In the genomic region with DNA sequence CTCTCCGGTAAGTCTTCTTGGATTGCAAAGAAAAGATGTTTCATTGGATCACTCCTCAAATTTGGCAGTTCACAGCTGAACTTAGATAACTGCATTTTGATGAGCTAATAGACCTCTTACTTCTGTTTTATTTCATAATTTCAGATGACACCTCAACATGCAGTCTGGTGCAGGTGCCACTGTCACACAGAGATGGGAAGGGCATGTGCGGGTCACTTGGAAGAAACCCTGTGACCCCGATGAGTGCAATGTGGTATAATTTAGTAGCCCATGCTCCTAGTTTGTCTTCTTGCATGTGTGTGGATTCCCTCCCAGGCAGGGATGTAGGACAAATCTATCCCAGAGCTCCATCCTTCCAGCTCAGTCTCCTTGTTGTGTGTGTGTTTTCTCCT, we compare ENCODE assay signal across 13 cellular contexts. TPM values are rescaled to one million over a fixed set of nuclear protein-coding genes. Genes with fewer than 3 reads are reported as not detected.
DNase-seq lines count a peak whose midpoint lies in the region; ATAC-seq and TF ChIP-seq lines count a peak whose summit lies in the region.
"Had no signal": no experiment of that assay in that cellular context is flagged by ENCODE, and none has a peak within 500 bp of the region (broad histone marks: within the 10 kb centered on the region; RNA-seq: fewer than 3 reads in every experiment).

No MANE protein-coding gene starts in this region.

- intact Hi-C loops in activated T-helper 2 cell treated with anti-CD3 and anti-CD28 coated beads, Interferon-gamma antibody, Interleukin-2, Interleukin-4, amounts not matched to agents 10 μg/mL and 5 μg/mL and 100 μg/mL, durations not matched to agents 14 hours and 24 hours and 36 hours (cut with micrococcal nuclease): loop anchor here (2.0 kb wide), 1 partner anchor 15 kb away; no protein-coding TSS in a partner anchor

- H3K36me3 Mint-ChIP-seq in T-helper 2 cell treated with Interferon-gamma antibody and Interleukin-4, amounts not matched to agents 5 μg/mL and 100 μg/mL, for 36 hours (ENCODE audit: low read depth): peaks cover 36% of the 10 kb centered on the region
- H3K36me3 Mint-ChIP-seq in activated T-helper 2 cell treated with anti-CD3 and anti-CD28 coated beads, Interferon-gamma antibody, Interleukin-2, Interleukin-4, amounts not matched to agents 10 μg/mL and 5 μg/mL and 100 μg/mL, durations not matched to agents 14 hours and 24 hours and 36 hours (ENCODE audit: low read depth): peaks cover 63% of the 10 kb centered on the region
- H3K36me3 Mint-ChIP-seq in stimulated activated naive B cell treated with anti-CD40 and anti-IgM and Interleukin-4, amounts not matched to agents 10 μg/mL and 1 μg/mL and 100 μg/mL, for 72 hours: peaks cover 36 to 79% of the 10 kb centered on the region in 2 donors

- DNase-seq in T-helper 2 cell treated with Interferon-gamma antibody and Interleukin-4, amounts not matched to agents 5 μg/mL and 100 μg/mL, for 36 hours (ENCODE audit: low spot score): no peak
- DNase-seq in T-helper 2 cell: no peak
- no peak for DNase-seq in activated T-helper 2 cell treated with anti-CD3 and anti-CD28 coated beads, Interferon-gamma antibody, Interleukin-2, Interleukin-4, amounts not matched to agents 10 μg/mL and 5 μg/mL and 100 μg/mL, durations not matched to agents 14 hours and 24 hours and 36 hours (ENCODE audit: low spot score)
- no peak for DNase-seq in stimulated activated naive B cell treated with anti-CD40 and anti-IgM and Interleukin-4, amounts not matched to agents 10 μg/mL and 1 μg/mL and 100 μg/mL, for 72 hours
- no peak for DNase-seq in RWPE1 (ENCODE audit: low spot score)
- DNase-seq in NCI-H524 treated with DMSO at 0.1 percent for 48 hours (lab: John Stamatoyannopoulos, UW): no peak
- DNase-seq: NCI-H2029 had no signal

- CTCF ChIA-PET in RWPE1 (lab: Yijun Ruan, JAX): no interaction called here

- H3K4me3 Mint-ChIP-seq in T-helper 2 cell treated with Interferon-gamma antibody and Interleukin-4, amounts not matched to agents 5 μg/mL and 100 μg/mL, for 36 hours: peak overlapping the region; percentile 90
- H3K4me3 Mint-ChIP-seq in activated T-helper 2 cell treated with anti-CD3 and anti-CD28 coated beads, Interferon-gamma antibody, Interleukin-2, Interleukin-4, amounts not matched to agents 10 μg/mL and 5 μg/mL and 100 μg/mL, durations not matched to agents 14 hours and 24 hours and 36 hours (ENCODE audit: low read depth): peak overlapping the region; percentile 97
- peak overlapping the region; percentile 94 to 95 for H3K4me3 Mint-ChIP-seq in stimulated activated naive B cell treated with anti-CD40 and anti-IgM and Interleukin-4, amounts not matched to agents 10 μg/mL and 1 μg/mL and 100 μg/mL, for 72 hours

- H3K27ac Mint-ChIP-seq in T-helper 2 cell treated with Interferon-gamma antibody and Interleukin-4, amounts not matched to agents 5 μg/mL and 100 μg/mL, for 36 hours: peak overlapping the region; percentile 86
- peak overlapping the region; percentile 99 for H3K27ac Mint-ChIP-seq in activated T-helper 2 cell treated with anti-CD3 and anti-CD28 coated beads, Interferon-gamma antibody, Interleukin-2, Interleukin-4, amounts not matched to agents 10 μg/mL and 5 μg/mL and 100 μg/mL, durations not matched to agents 14 hours and 24 hours and 36 hours
- peak overlapping the region; percentile 93 for H3K27ac Mint-ChIP-seq in stimulated activated naive B cell treated with anti-CD40 and anti-IgM and Interleukin-4, amounts not matched to agents 10 μg/mL and 1 μg/mL and 100 μg/mL, for 72 hours

- peaks cover 59% of the 10 kb centered on the region for H3K4me1 Mint-ChIP-seq in T-helper 2 cell treated with Interferon-gamma antibody and Interleukin-4, amounts not matched to agents 5 μg/mL and 100 μg/mL, for 36 hours (ENCODE audit: low read depth)
- peaks cover 60% of the 10 kb centered on the region for H3K4me1 Mint-ChIP-seq in activated T-helper 2 cell treated with anti-CD3 and anti-CD28 coated beads, Interferon-gamma antibody, Interleukin-2, Interleukin-4, amounts not matched to agents 10 μg/mL and 5 μg/mL and 100 μg/mL, durations not matched to agents 14 hours and 24 hours and 36 hours (ENCODE audit: low read depth)
- H3K4me1 Mint-ChIP-seq in stimulated activated naive B cell treated with anti-CD40 and anti-IgM and Interleukin-4, amounts not matched to agents 10 μg/mL and 1 μg/mL and 100 μg/mL, for 72 hours: peaks cover 36 to 54% of the 10 kb centered on the region in 2 donors

- no peaks in the 10 kb centered on the region for H3K9me3 Mint-ChIP-seq in T-helper 2 cell treated with Interferon-gamma antibody and Interleukin-4, amounts not matched to agents 5 μg/mL and 100 μg/mL, for 36 hours
- no peaks in the 10 kb centered on the region for H3K9me3 Mint-ChIP-seq in activated T-helper 2 cell treated with anti-CD3 and anti-CD28 coated beads, Interferon-gamma antibody, Interleukin-2, Interleukin-4, amounts not matched to agents 10 μg/mL and 5 μg/mL and 100 μg/mL, durations not matched to agents 14 hours and 24 hours and 36 hours
- H3K9me3 Mint-ChIP-seq in stimulated activated naive B cell treated with anti-CD40 and anti-IgM and Interleukin-4, amounts not matched to agents 10 μg/mL and 1 μg/mL and 100 μg/mL, for 72 hours: peaks cover 0 to 4% of the 10 kb centered on the region in 2 donors

- no peak for TF ChIP-seq CTCF in RWPE1 (conservative IDR thresholded peaks at IDR 0.05; ENCODE audit: low read depth)

- POLR2A ChIA-PET in RWPE1 (lab: Yijun Ruan, JAX; ENCODE audit: low non-redundant PET): no interaction called here

- ATAC-seq in HG02610 (IDR thresholded peaks at IDR 0.05; ENCODE audit: unreplicated experiment) (peak; percentile 4), GM18858 (IDR thresholded peaks at IDR 0.05; ENCODE audit: unreplicated experiment) (no peak)
- peak; percentile 43 to 58 for ATAC-seq in stimulated activated naive B cell treated with anti-CD40 and anti-IgM and Interleukin-4, amounts not matched to agents 10 μg/mL and 1 μg/mL and 100 μg/mL, for 72 hours (replicated peaks)
- ATAC-seq: A549 had no signal

- no peak overlapping the region for H3K27ac ChIP-seq in RWPE1
- H3K27ac ChIP-seq: A549, cardiac muscle cell had no signal

- H3K27me3 Mint-ChIP-seq in T-helper 2 cell treated with Interferon-gamma antibody and Interleukin-4, amounts not matched to agents 5 μg/mL and 100 μg/mL, for 36 hours (ENCODE audit: low read depth): no peaks in the 10 kb centered on the region
- no peaks in the 10 kb centered on the region for H3K27me3 Mint-ChIP-seq in activated T-helper 2 cell treated with anti-CD3 and anti-CD28 coated beads, Interferon-gamma antibody, Interleukin-2, Interleukin-4, amounts not matched to agents 10 μg/mL and 5 μg/mL and 100 μg/mL, durations not matched to agents 14 hours and 24 hours and 36 hours (ENCODE audit: low read depth)
- H3K27me3 Mint-ChIP-seq in stimulated activated naive B cell treated with anti-CD40 and anti-IgM and Interleukin-4, amounts not matched to agents 10 μg/mL and 1 μg/mL and 100 μg/mL, for 72 hours: no peaks in the 10 kb centered on the region

RNA-seq across cellular contexts. Expression of a gene that starts 0.5 kb away (rescaled TPM):
- 74.6 and 78.8 TPM in 2 replicates for total RNA-seq in activated T-helper 2 cell treated with anti-CD3 and anti-CD28 coated beads, Interferon-gamma antibody, Interleukin-2, Interleukin-4, amounts not matched to agents 10 μg/mL and 5 μg/mL and 100 μg/mL, durations not matched to agents 14 hours and 24 hours and 36 hours
- total RNA-seq: cardiac muscle cell, fibroblast of villous mesenchyme, H1 had no signal
